ENCODE assay signal across 2 cellular contexts in the genomic region with DNA sequence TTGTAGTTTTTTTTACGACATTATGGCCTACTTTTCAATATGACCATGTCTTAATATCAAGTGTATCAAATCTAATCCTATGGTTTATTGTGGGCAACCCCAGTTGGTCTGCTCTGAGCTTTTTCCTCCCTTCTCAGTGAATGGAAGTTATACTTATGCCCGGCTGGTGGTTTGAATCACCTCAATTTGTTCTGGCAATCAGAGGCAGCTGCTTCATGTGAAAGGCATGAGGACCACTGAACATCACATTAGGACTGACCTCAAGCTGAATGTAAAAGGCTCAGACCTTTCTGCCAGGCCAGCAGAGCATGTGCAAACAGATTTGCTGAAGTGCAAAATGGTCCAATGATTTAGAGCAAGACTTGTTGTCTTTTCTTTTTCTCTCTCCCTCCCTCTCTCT.
TF ChIP-seq lines count a peak whose summit lies in the region.

No MANE protein-coding gene starts in this region.

TF ChIP-seq in GM23338, 12 proteins besides CTCF, POLR2A, EP300 and RAD21 (continues in another document):
- TF ChIP-seq, protein P1, sequence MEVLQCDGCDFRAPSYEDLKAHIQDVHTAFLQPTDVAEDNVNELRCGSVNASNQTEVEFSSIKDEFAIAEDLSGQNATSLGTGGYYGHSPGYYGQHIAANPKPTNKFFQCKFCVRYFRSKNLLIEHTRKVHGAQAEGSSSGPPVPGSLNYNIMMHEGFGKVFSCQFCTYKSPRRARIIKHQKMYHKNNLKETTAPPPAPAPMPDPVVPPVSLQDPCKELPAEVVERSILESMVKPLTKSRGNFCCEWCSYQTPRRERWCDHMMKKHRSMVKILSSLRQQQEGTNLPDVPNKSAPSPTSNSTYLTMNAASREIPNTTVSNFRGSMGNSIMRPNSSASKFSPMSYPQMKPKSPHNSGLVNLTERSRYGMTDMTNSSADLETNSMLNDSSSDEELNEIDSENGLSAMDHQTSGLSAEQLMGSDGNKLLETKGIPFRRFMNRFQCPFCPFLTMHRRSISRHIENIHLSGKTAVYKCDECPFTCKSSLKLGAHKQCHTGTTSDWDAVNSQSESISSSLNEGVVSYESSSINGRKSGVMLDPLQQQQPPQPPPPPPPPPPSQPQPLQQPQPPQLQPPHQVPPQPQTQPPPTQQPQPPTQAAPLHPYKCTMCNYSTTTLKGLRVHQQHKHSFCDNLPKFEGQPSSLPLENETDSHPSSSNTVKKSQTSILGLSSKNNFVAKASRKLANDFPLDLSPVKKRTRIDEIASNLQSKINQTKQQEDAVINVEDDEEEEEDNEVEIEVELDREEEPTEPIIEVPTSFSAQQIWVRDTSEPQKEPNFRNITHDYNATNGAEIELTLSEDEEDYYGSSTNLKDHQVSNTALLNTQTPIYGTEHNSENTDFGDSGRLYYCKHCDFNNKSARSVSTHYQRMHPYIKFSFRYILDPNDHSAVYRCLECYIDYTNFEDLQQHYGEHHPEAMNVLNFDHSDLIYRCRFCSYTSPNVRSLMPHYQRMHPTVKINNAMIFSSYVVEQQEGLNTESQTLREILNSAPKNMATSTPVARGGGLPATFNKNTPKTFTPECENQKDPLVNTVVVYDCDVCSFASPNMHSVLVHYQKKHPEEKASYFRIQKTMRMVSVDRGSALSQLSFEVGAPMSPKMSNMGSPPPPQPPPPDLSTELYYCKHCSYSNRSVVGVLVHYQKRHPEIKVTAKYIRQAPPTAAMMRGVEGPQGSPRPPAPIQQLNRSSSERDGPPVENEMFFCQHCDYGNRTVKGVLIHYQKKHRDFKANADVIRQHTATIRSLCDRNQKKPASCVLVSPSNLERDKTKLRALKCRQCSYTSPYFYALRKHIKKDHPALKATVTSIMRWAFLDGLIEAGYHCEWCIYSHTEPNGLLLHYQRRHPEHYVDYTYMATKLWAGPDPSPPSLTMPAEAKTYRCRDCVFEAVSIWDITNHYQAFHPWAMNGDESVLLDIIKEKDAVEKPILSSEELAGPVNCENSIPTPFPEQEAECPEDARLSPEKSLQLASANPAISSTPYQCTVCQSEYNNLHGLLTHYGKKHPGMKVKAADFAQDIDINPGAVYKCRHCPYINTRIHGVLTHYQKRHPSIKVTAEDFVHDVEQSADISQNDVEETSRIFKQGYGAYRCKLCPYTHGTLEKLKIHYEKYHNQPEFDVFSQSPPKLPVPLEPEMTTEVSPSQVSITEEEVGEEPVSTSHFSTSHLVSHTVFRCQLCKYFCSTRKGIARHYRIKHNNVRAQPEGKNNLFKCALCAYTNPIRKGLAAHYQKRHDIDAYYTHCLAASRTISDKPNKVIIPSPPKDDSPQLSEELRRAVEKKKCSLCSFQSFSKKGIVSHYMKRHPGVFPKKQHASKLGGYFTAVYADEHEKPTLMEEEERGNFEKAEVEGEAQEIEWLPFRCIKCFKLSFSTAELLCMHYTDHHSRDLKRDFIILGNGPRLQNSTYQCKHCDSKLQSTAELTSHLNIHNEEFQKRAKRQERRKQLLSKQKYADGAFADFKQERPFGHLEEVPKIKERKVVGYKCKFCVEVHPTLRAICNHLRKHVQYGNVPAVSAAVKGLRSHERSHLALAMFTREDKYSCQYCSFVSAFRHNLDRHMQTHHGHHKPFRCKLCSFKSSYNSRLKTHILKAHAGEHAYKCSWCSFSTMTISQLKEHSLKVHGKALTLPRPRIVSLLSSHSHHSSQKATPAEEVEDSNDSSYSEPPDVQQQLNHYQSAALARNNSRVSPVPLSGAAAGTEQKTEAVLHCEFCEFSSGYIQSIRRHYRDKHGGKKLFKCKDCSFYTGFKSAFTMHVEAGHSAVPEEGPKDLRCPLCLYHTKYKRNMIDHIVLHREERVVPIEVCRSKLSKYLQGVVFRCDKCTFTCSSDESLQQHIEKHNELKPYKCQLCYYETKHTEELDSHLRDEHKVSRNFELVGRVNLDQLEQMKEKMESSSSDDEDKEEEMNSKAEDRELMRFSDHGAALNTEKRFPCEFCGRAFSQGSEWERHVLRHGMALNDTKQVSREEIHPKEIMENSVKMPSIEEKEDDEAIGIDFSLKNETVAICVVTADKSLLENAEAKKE (CRISPR knock-in tag; IDR thresholded peaks at IDR 0.05), result no peak
- TF ChIP-seq, protein P2, sequence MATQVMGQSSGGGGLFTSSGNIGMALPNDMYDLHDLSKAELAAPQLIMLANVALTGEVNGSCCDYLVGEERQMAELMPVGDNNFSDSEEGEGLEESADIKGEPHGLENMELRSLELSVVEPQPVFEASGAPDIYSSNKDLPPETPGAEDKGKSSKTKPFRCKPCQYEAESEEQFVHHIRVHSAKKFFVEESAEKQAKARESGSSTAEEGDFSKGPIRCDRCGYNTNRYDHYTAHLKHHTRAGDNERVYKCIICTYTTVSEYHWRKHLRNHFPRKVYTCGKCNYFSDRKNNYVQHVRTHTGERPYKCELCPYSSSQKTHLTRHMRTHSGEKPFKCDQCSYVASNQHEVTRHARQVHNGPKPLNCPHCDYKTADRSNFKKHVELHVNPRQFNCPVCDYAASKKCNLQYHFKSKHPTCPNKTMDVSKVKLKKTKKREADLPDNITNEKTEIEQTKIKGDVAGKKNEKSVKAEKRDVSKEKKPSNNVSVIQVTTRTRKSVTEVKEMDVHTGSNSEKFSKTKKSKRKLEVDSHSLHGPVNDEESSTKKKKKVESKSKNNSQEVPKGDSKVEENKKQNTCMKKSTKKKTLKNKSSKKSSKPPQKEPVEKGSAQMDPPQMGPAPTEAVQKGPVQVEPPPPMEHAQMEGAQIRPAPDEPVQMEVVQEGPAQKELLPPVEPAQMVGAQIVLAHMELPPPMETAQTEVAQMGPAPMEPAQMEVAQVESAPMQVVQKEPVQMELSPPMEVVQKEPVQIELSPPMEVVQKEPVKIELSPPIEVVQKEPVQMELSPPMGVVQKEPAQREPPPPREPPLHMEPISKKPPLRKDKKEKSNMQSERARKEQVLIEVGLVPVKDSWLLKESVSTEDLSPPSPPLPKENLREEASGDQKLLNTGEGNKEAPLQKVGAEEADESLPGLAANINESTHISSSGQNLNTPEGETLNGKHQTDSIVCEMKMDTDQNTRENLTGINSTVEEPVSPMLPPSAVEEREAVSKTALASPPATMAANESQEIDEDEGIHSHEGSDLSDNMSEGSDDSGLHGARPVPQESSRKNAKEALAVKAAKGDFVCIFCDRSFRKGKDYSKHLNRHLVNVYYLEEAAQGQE (IDR thresholded peaks at IDR 0.05; ENCODE audit: unreplicated experiment), result no peak
- TF ChIP-seq STAT1 (IDR thresholded peaks at IDR 0.05; ENCODE audit: unreplicated experiment) (no peak), ZNF331 (CRISPR knock-in tag; IDR thresholded peaks at IDR 0.05; ENCODE audit: low read depth) (no peak), POLR2AphosphoS5 (IDR thresholded peaks at IDR 0.05; ENCODE audit: low read depth) (no peak), CREB1 (CRISPR knock-in tag; IDR thresholded peaks at IDR 0.05; ENCODE audit: low read depth) (no peak), EZH2 (IDR thresholded peaks at IDR 0.05; ENCODE audit: low read depth, unreplicated experiment) (no peak), NANOG (IDR thresholded peaks at IDR 0.05; ENCODE audit: borderline replicate concordance) (no peak), ZNF114 (CRISPR knock-in tag; IDR thresholded peaks at IDR 0.05) (no peak)
- TF ChIP-seq, protein P3, sequence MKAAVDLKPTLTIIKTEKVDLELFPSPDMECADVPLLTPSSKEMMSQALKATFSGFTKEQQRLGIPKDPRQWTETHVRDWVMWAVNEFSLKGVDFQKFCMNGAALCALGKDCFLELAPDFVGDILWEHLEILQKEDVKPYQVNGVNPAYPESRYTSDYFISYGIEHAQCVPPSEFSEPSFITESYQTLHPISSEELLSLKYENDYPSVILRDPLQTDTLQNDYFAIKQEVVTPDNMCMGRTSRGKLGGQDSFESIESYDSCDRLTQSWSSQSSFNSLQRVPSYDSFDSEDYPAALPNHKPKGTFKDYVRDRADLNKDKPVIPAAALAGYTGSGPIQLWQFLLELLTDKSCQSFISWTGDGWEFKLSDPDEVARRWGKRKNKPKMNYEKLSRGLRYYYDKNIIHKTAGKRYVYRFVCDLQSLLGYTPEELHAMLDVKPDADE (IDR thresholded peaks at IDR 0.05), result no peak

TF ChIP-seq in neural cell, 6 proteins besides CTCF, POLR2A, EP300 and RAD21 (continued from another document):
- TF ChIP-seq, protein P2 (IDR thresholded peaks at IDR 0.05; ENCODE audit: borderline replicate concordance), result no peak
